Comparison of ENCODE assay signal across 14 cellular contexts in the genomic region with DNA sequence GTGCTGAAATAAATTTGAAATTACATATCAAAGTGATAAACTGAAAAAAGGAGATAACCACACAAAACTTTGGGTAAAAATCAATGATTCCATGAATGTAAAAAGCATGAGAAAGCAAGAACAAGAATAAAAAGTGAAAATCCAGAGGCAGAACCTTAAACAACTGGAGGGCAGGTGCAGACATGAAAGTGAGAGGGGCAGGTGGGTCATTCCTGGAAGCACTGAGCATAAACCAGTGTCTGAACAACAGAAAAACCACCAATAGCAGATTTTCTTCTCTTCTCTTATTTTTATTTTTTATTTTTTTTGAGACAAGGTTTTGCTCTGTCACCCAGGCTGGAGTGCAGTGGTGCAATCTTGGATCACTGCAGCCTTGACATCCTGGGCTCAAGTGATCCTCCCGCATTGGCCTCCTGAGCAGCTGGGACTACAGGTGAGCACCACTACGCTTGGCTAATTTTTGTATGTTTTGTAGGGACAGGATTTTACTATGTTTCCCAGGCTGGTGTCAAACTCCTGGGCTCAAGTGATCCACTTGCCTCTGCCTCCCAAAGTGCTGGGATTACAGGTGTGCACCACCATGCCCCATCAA. TPM values are rescaled to one million over a fixed set of nuclear protein-coding genes. Genes with fewer than 3 reads are reported as not detected.
DNase-seq lines count a peak whose midpoint lies in the region; ATAC-seq and TF ChIP-seq lines count a peak whose summit lies in the region.
"Had no signal": no experiment of that assay in that cellular context is flagged by ENCODE, and none has a peak within 500 bp of the region (broad histone marks: within the 10 kb centered on the region; RNA-seq: fewer than 3 reads in every experiment).

No MANE protein-coding gene starts in this region.

- H4K20me1 ChIP-seq in PC-9 (ENCODE audit: insufficient read depth) (no peaks in the 10 kb centered on the region), neural progenitor cell (ENCODE audit: low read depth) (no peaks in the 10 kb centered on the region)

- H3K36me3 ChIP-seq in PC-9 (ENCODE audit: low read depth) (no peaks in the 10 kb centered on the region), lower lobe of right lung (no peaks in the 10 kb centered on the region), neural progenitor cell (no peaks in the 10 kb centered on the region)
- H3K36me3 ChIP-seq: gastrocnemius medialis had no signal

- H2AFZ ChIP-seq in PC-9 (no peak overlapping the region), neural progenitor cell (replicated peaks) (no peak overlapping the region)

- ATAC-seq in GM21526 (IDR thresholded peaks at IDR 0.05; ENCODE audit: low FRiP score, unreplicated experiment) (peak; percentile 52), lower lobe of right lung (no peak), GM19467 (IDR thresholded peaks at IDR 0.05; ENCODE audit: unreplicated experiment) (no peak), GM18858 (IDR thresholded peaks at IDR 0.05; ENCODE audit: unreplicated experiment) (no peak)
- ATAC-seq: gastrocnemius medialis; naive thymus-derived CD4-positive, alpha-beta T cell had no signal

- intact Hi-C loops in Calu3 (cut with micrococcal nuclease; ENCODE audit: unreplicated experiment) (loop anchor here (10.0 kb wide), 1 partner anchor 69 kb away; no protein-coding TSS in a partner anchor), PC-9 (cut with micrococcal nuclease; ENCODE audit: unreplicated experiment) (no loop called here), lower lobe of right lung (cut with DNase I) (no loop called here)

- H3F3A ChIP-seq in PC-9 (ENCODE audit: insufficient read depth, low read depth) = peaks cover 27% of the 10 kb centered on the region
- H3F3A ChIP-seq in neural progenitor cell (ENCODE audit: low read depth) = no peaks in the 10 kb centered on the region

- H3K79me2 ChIP-seq in PC-9 (ENCODE audit: low read depth) (no peaks in the 10 kb centered on the region), neural progenitor cell (ENCODE audit: low read depth) (no peaks in the 10 kb centered on the region)

- no peak for TF ChIP-seq CTCF in Calu3 (IDR thresholded peaks at IDR 0.05; ENCODE audit: unreplicated experiment)
- TF ChIP-seq CTCF in PC-9 (conservative IDR thresholded peaks at IDR 0.05) = no peak
- TF ChIP-seq CTCF in lower lobe of right lung (IDR thresholded peaks at IDR 0.05) = no peak
- no peak for TF ChIP-seq CTCF in neural progenitor cell (IDR thresholded peaks at IDR 0.05)

- no peak overlapping the region for H3K9ac ChIP-seq in neural progenitor cell

- H3K9me3 ChIP-seq in PC-9 (ENCODE audit: insufficient read depth, low read depth) (no peaks in the 10 kb centered on the region; the same call in 1 of the 2 replicates), lower lobe of right lung (no peaks in the 10 kb centered on the region), neural progenitor cell (ENCODE audit: low read depth) (no peaks in the 10 kb centered on the region)
- H3K9me3 ChIP-seq: gastrocnemius medialis had no signal

- H3K4me1 ChIP-seq in PC-9 (replicated peaks; ENCODE audit: insufficient read depth) (peaks cover 71% of the 10 kb centered on the region), lower lobe of right lung (peaks cover 31% of the 10 kb centered on the region), neural progenitor cell (no peaks in the 10 kb centered on the region)
- H3K4me1 ChIP-seq: gastrocnemius medialis had no signal

- peak overlapping the region; percentile 62 for H3K4me3 Mint-ChIP-seq in Calu3 (ENCODE audit: low read depth, unreplicated experiment)
- H3K4me3 Mint-ChIP-seq in neural progenitor cell = no peak overlapping the region
- H3K4me3 Mint-ChIP-seq: naive thymus-derived CD4-positive, alpha-beta T cell had no signal

- peak overlapping the region; percentile 81 for H3K27ac Mint-ChIP-seq in Calu3 (ENCODE audit: unreplicated experiment)
- H3K27ac Mint-ChIP-seq in neural progenitor cell = no peak overlapping the region
- H3K27ac Mint-ChIP-seq: naive thymus-derived CD4-positive, alpha-beta T cell had no signal

- H3K4me1 Mint-ChIP-seq in Calu3 (ENCODE audit: low read depth, unreplicated experiment) (peaks cover 54% of the 10 kb centered on the region), neural progenitor cell (peaks cover 18% of the 10 kb centered on the region)

- POLR2A ChIA-PET in PC-9 (lab: Charles Lee; ENCODE audit: unreplicated experiment) = no interaction called here

- CTCF ChIA-PET in Calu3 (lab: Charles Lee) (interaction anchor here (1.0 kb wide), 1 partner anchor 17 kb away, joined by 3 read pairs; no protein-coding TSS in a partner anchor), PC-9 (lab: Charles Lee) (interaction anchor here (1.3 kb wide), 1 partner anchor 61 kb away, joined by 3 read pairs; no protein-coding TSS in a partner anchor)

- BruUV-seq in Calu3 (replicated peaks; lab: Mats Ljungman, UMichigan) = no TSS peak
- no TSS peak for BruUV-seq in PC-9 (replicated peaks; lab: Mats Ljungman, UMichigan)

- H3K9me3 Mint-ChIP-seq in Calu3 (ENCODE audit: low read depth, unreplicated experiment) (no peaks in the 10 kb centered on the region), neural progenitor cell (no peaks in the 10 kb centered on the region)

- peak overlapping the region; percentile 51; the same call in 1 of the 2 replicates for H3K4me3 ChIP-seq in PC-9
- no peak overlapping the region for H3K4me3 ChIP-seq in lower lobe of right lung
- H3K4me3 ChIP-seq in neural progenitor cell = no peak overlapping the region
- H3K4me3 ChIP-seq: gastrocnemius medialis had no signal

- H3K27me3 ChIP-seq in PC-9 (ENCODE audit: insufficient read depth, low read depth) (no peaks in the 10 kb centered on the region), lower lobe of right lung (ENCODE audit: low read depth) (no peaks in the 10 kb centered on the region), neural progenitor cell (no peaks in the 10 kb centered on the region)

- DNase-seq in Calu3 (no peak), PC-9 (no peak), lower lobe of right lung (no peak), dermis blood vessel endothelial cell (no peak), neural progenitor cell (ENCODE audit: low spot score) (no peak)
- DNase-seq: activated T-cell treated with anti-CD3 and anti-CD28 coated beads for 4 hours; amniotic stem cell; gastrocnemius medialis; naive thymus-derived CD4-positive, alpha-beta T cell; NCI-H69 had no signal

- H3K27ac ChIP-seq in PC-9 = peak overlapping the region; percentile 97
- peak overlapping the region; percentile 57 for H3K27ac ChIP-seq in lower lobe of right lung
- H3K27ac ChIP-seq in neural progenitor cell = no peak overlapping the region
- H3K27ac ChIP-seq: gastrocnemius medialis had no signal

- peak overlapping the region; percentile 91 for H3K4me2 ChIP-seq in PC-9
- H3K4me2 ChIP-seq in neural progenitor cell = no peak overlapping the region

- H3K27me3 Mint-ChIP-seq in Calu3 (ENCODE audit: unreplicated experiment) (no peaks in the 10 kb centered on the region), neural progenitor cell (ENCODE audit: insufficient read depth, low read depth) (peaks cover 7% of the 10 kb centered on the region)

- H3K9me2 ChIP-seq in PC-9 (ENCODE audit: insufficient read depth) = no peaks in the 10 kb centered on the region

- H3K36me3 Mint-ChIP-seq in Calu3 (ENCODE audit: insufficient read depth, unreplicated experiment) (peaks cover 23% of the 10 kb centered on the region), neural progenitor cell (no peaks in the 10 kb centered on the region)

RNA-seq across cellular contexts. Expression of a gene that starts 46.8 kb away (rescaled TPM):
- 0.20 TPM in 1 of 2 replicates, not detected in the other for total RNA-seq in Calu3 (2022)
- 56.6 and 68.2 TPM in 2 replicates for total RNA-seq in PC-9 (2021)
- total RNA-seq in lower lobe of right lung = 0.21 TPM
- not detected in 2 replicates for total RNA-seq in dermis blood vessel endothelial cell
- total RNA-seq in neural progenitor cell (ENCODE audit: low replicate concordance) = 0.09 and 0.28 TPM in 2 replicates
- total RNA-seq: A673; gastrocnemius medialis; naive thymus-derived CD4-positive, alpha-beta T cell had no signal

RNA-seq across cellular contexts. Expression of a gene that starts 59.2 kb away (rescaled TPM):
- total RNA-seq in Calu3 (2022) (not detected in 2 replicates), PC-9 (2021) (9.1 and 12.1 TPM in 2 replicates), lower lobe of right lung (6.0 TPM), dermis blood vessel endothelial cell (not detected in 2 replicates), neural progenitor cell (ENCODE audit: low replicate concordance) (5.9 TPM in 1 of 2 replicates, not detected in the other)
- total RNA-seq: gastrocnemius medialis; naive thymus-derived CD4-positive, alpha-beta T cell had no signal

Comparison
In these comparisons a context has a peak if more than half of its experiments do, and no peak if none do; other contexts are left out.
1. RNA of a gene that starts 46.8 kb away (total RNA-seq): 56.6 to 68.2 TPM in PC-9; 0.21 TPM in lower lobe of right lung (single experiment), 0.09 to 0.28 TPM in neural progenitor cell, 0.20 TPM in Calu3 and not detected in dermis blood vessel endothelial cell; every median in the first group is over 10 times any median in the second.